In genomic region chr19:19775891-19776205, GRCh38 we compare ENCODE assay signal across 8 cellular contexts. TPM values are rescaled to one million over a fixed set of nuclear protein-coding genes. Genes with fewer than 3 reads are reported as not detected.
DNase-seq lines count a peak whose midpoint lies in the region; ATAC-seq and TF ChIP-seq lines count a peak whose summit lies in the region.

No MANE protein-coding gene starts in this region.

- CTCF ChIA-PET in naive thymus-derived CD4-positive, alpha-beta T cell (lab: Charles Lee): interaction anchor here (2.2 kb wide), 1 partner anchor 43 kb away, joined by 9 read pairs; the partner anchor contains the start of gene ZNF14

- H3K9me3 Mint-ChIP-seq in chondrocyte (ENCODE audit: low read depth): peaks cover 5% of the 10 kb centered on the region
- H3K9me3 Mint-ChIP-seq in naive thymus-derived CD4-positive, alpha-beta T cell: peaks cover 0 to 27% (median 4%) of the 10 kb centered on the region in 11 donors

- no peaks in the 10 kb centered on the region for H3K36me3 ChIP-seq in naive thymus-derived CD4-positive, alpha-beta T cell (ENCODE audit: control insufficient read depth in 2 of 3, insufficient read depth in 3 of 3, low read length in 3 of 3)

- no peaks in the 10 kb centered on the region for H3K9me3 ChIP-seq in naive thymus-derived CD4-positive, alpha-beta T cell (ENCODE audit: control insufficient read depth in 2 of 3, low read length in 3 of 3)

- H3K4me3 Mint-ChIP-seq in chondrocyte (ENCODE audit: unreplicated experiment): peak overlapping the region; percentile 94
- H3K4me3 Mint-ChIP-seq in naive thymus-derived CD4-positive, alpha-beta T cell: peak overlapping the region; percentile 91 to 100 (median 98)

- peak; percentile 28 for DNase-seq in stimulated activated naive CD4-positive, alpha-beta T cell treated with Interleukin-2 at 50 U/mL for 16 hours (lab: John Stamatoyannopoulos, UW)
- DNase-seq in stimulated activated naive CD4-positive, alpha-beta T cell (lab: John Stamatoyannopoulos, UW): no peak
- no peak for DNase-seq in LNCaP clone FGC (ENCODE audit: low read depth)
- DNase-seq in chondrocyte (ENCODE audit: low spot score): no peak
- no peak for DNase-seq in naive thymus-derived CD4-positive, alpha-beta T cell
- no peak for DNase-seq in GF-D8 (lab: John Stamatoyannopoulos, UW)
- DNase-seq in T1000 (lab: John Stamatoyannopoulos, UW): no peak

- peaks cover 29% of the 10 kb centered on the region for H3K4me1 Mint-ChIP-seq in chondrocyte (ENCODE audit: low read depth)
- peaks cover 25 to 67% (median 54%) of the 10 kb centered on the region in 7 donors for H3K4me1 Mint-ChIP-seq in naive thymus-derived CD4-positive, alpha-beta T cell

- peak; percentile 14 for ATAC-seq in naive thymus-derived CD4-positive, alpha-beta T cell
- no peak for ATAC-seq in GM18867 (IDR thresholded peaks at IDR 0.05; ENCODE audit: unreplicated experiment)

- no peak for TF ChIP-seq CTCF in LNCaP clone FGC (IDR thresholded peaks at IDR 0.05; ENCODE audit: control insufficient read depth, extremely low read depth, insufficient read depth)
- TF ChIP-seq CTCF in chondrocyte (IDR thresholded peaks at IDR 0.05): no peak

- peak overlapping the region; percentile 78 for H3K27ac Mint-ChIP-seq in chondrocyte (ENCODE audit: unreplicated experiment)
- peak overlapping the region; percentile 88 to 99 (median 97) for H3K27ac Mint-ChIP-seq in naive thymus-derived CD4-positive, alpha-beta T cell

- no peaks in the 10 kb centered on the region for H3K27me3 ChIP-seq in naive thymus-derived CD4-positive, alpha-beta T cell (ENCODE audit: control insufficient read depth in 2 of 2, insufficient read depth in 2 of 2, low read length in 2 of 2)

- H3K27me3 Mint-ChIP-seq in chondrocyte (ENCODE audit: low read depth): no peaks in the 10 kb centered on the region
- no peaks in the 10 kb centered on the region for H3K27me3 Mint-ChIP-seq in naive thymus-derived CD4-positive, alpha-beta T cell

- intact Hi-C loops in naive thymus-derived CD4-positive, alpha-beta T cell (cut with micrococcal nuclease): loop anchor here (1.0 to 10.0 kb wide), 21 partner anchors 41 to 1245 kb away; partner anchors contain the start of genes ATP13A1 (in 2 of the 2), ZNF101 (in 2 of the 2), ZNF14 (in 2 of the 2) and ZNF430 (in 2 of the 2)

- peaks cover 11 to 20% of the 10 kb centered on the region in 2 donors for H3K4me1 ChIP-seq in naive thymus-derived CD4-positive, alpha-beta T cell (ENCODE audit: control insufficient read depth in 2 of 2, insufficient read depth in 2 of 2, low read length in 2 of 2)

- peaks cover 5% of the 10 kb centered on the region for H3K36me3 Mint-ChIP-seq in chondrocyte (ENCODE audit: low read depth)
- peaks cover 7 to 45% (median 29%) of the 10 kb centered on the region in 5 donors for H3K36me3 Mint-ChIP-seq in naive thymus-derived CD4-positive, alpha-beta T cell

- H3K27ac ChIP-seq in naive thymus-derived CD4-positive, alpha-beta T cell (ENCODE audit: low read depth, low read length): peak overlapping the region; percentile 84

- H3K4me3 ChIP-seq in LNCaP clone FGC (ENCODE audit: low read depth, low read length): peak overlapping the region; percentile 84
- peak overlapping the region; percentile 91 for H3K4me3 ChIP-seq in naive thymus-derived CD4-positive, alpha-beta T cell (ENCODE audit: low read length)

- POLR2A ChIA-PET in naive thymus-derived CD4-positive, alpha-beta T cell (lab: Charles Lee): interaction anchor here (0.6 to 3.7 kb wide), 28 partner anchors 13 to 390 kb away, joined by 3 to 48 read pairs (median 5); partner anchors contain the start of genes GMIP, LPAR2, ZNF101 and ZNF14

RNA-seq across cellular contexts. Expression of gene ZNF14, which starts 42.9 kb away (rescaled TPM):
- total RNA-seq in chondrocyte: 3.3 to 5.0 TPM (median 3.4 TPM) in 3 replicates
- 10 to 100 TPM in 4 of 5 experiments, 1 to 10 TPM in 1; 7.0 to 35.0 (median 30.3) TPM for total RNA-seq in naive thymus-derived CD4-positive, alpha-beta T cell
- 10 to 100 TPM; 15.6 to 17.6 TPM for polyA plus RNA-seq in naive thymus-derived CD4-positive, alpha-beta T cell

RNA-seq across cellular contexts. Expression of gene ZNF506, which starts 45.7 kb away (rescaled TPM):
- total RNA-seq in chondrocyte: 6.8 to 10.8 TPM (median 8.1 TPM) in 3 replicates
- 10 to 100 TPM; 20.4 to 93.9 (median 55.7) TPM for total RNA-seq in naive thymus-derived CD4-positive, alpha-beta T cell
- 10 to 100 TPM; 23.5 to 35.9 TPM for polyA plus RNA-seq in naive thymus-derived CD4-positive, alpha-beta T cell
